ENCODE assay signal across 22 cellular contexts in genomic region chr17:78101542-78101941, GRCh38. TPM values are rescaled to one million over a fixed set of nuclear protein-coding genes. Genes with fewer than 3 reads are reported as not detected.
DNase-seq lines count a peak whose midpoint lies in the region; ATAC-seq and TF ChIP-seq lines count a peak whose summit lies in the region.
"Had no signal": no experiment of that assay in that cellular context is flagged by ENCODE, and none has a peak within 500 bp of the region (broad histone marks: within the 10 kb centered on the region; RNA-seq: fewer than 3 reads in every experiment).

No MANE protein-coding gene starts in this region.

- DNase-seq in activated naive CD4-positive, alpha-beta T cell treated with anti-CD3 and anti-CD28 coated beads, Interleukin-2, amount 10 ng/mL, durations not matched to agents 7 days and 5 days: no peak
- DNase-seq in T-cell (no peak), endothelial cell (ENCODE audit: low spot score) (no peak), progenitor cell of endocrine pancreas (ENCODE audit: low spot score, unreplicated experiment) (no peak), BE2C (no peak), islet precursor cell (no peak)
- DNase-seq: CD4-positive, alpha-beta memory T cell; DMS79 treated with DMSO at 0.1 percent for 48 hours; H7; IMR-90; Karpas-422; MG63; NCI-H1048; NCI-H1436 treated with DMSO at 0.1 percent for 48 hours; NCI-H2029; NCI-H345; NCI-H526; PC-3 had no signal

- POLR2A ChIA-PET in T-cell (lab: Charles Lee): no interaction called here

- peak overlapping the region; percentile 41 for H3K27ac Mint-ChIP-seq in activated naive CD4-positive, alpha-beta T cell treated with anti-CD3 and anti-CD28 coated beads, Interleukin-2, amount 50 U/mL, for 24 hours
- H3K27ac Mint-ChIP-seq in activated naive CD4-positive, alpha-beta T cell treated with anti-CD3 and anti-CD28 coated beads, Interleukin-2, amount 10 ng/mL, durations not matched to agents 7 days and 5 days: no peak overlapping the region
- H3K27ac Mint-ChIP-seq in T-cell: peak overlapping the region; percentile 23 to 58
- no peak overlapping the region for H3K27ac Mint-ChIP-seq in endothelial cell (ENCODE audit: unreplicated experiment)
- peak overlapping the region; percentile 17 for H3K27ac Mint-ChIP-seq in progenitor cell of endocrine pancreas

- H3K27me3 ChIP-seq in BE2C: no peaks in the 10 kb centered on the region
- H3K27me3 ChIP-seq: MG63 had no signal

- H3K4me3 ChIP-seq in BE2C (ENCODE audit: low read depth, low read length): no peak overlapping the region
- H3K4me3 ChIP-seq: MG63 had no signal

- ATAC-seq in T-cell (replicated peaks in 1 of 4) (no peak), GM19023 (IDR thresholded peaks at IDR 0.05; ENCODE audit: unreplicated experiment) (no peak)
- ATAC-seq: PC-3 had no signal

- no peaks in the 10 kb centered on the region for H3K4me1 Mint-ChIP-seq in activated naive CD4-positive, alpha-beta T cell treated with anti-CD3 and anti-CD28 coated beads, Interleukin-2, amount 50 U/mL, for 24 hours
- no peaks in the 10 kb centered on the region for H3K4me1 Mint-ChIP-seq in activated naive CD4-positive, alpha-beta T cell treated with anti-CD3 and anti-CD28 coated beads, Interleukin-2, amount 10 ng/mL, durations not matched to agents 7 days and 5 days
- no peaks in the 10 kb centered on the region for H3K4me1 Mint-ChIP-seq in T-cell
- no peaks in the 10 kb centered on the region for H3K4me1 Mint-ChIP-seq in endothelial cell (ENCODE audit: unreplicated experiment)
- H3K4me1 Mint-ChIP-seq in progenitor cell of endocrine pancreas (ENCODE audit: low read depth): peaks cover 1% of the 10 kb centered on the region
- H3K4me1 Mint-ChIP-seq: CD4-positive, alpha-beta memory T cell had no signal

- TF ChIP-seq CTCF in endothelial cell (IDR thresholded peaks at IDR 0.05; ENCODE audit: unreplicated experiment) (no peak), progenitor cell of endocrine pancreas (IDR thresholded peaks at IDR 0.05; ENCODE audit: unreplicated experiment) (no peak), BE2C (IDR thresholded peaks at IDR 0.05; ENCODE audit: low read depth, low read length) (no peak)

- peaks cover 76% of the 10 kb centered on the region for H3K36me3 ChIP-seq in BE2C

- H3K36me3 Mint-ChIP-seq in activated naive CD4-positive, alpha-beta T cell treated with anti-CD3 and anti-CD28 coated beads, Interleukin-2, amount 50 U/mL, for 24 hours: peaks cover 9% of the 10 kb centered on the region
- H3K36me3 Mint-ChIP-seq in activated naive CD4-positive, alpha-beta T cell treated with anti-CD3 and anti-CD28 coated beads, Interleukin-2, amount 10 ng/mL, durations not matched to agents 7 days and 5 days: peaks cover 54% of the 10 kb centered on the region
- H3K36me3 Mint-ChIP-seq in T-cell (peaks cover 61% of the 10 kb centered on the region), endothelial cell (ENCODE audit: low read depth, unreplicated experiment) (peaks cover 48% of the 10 kb centered on the region), progenitor cell of endocrine pancreas (ENCODE audit: insufficient read depth) (peaks cover 55% of the 10 kb centered on the region)

- CTCF ChIA-PET in activated naive CD4-positive, alpha-beta T cell treated with anti-CD3 and anti-CD28 coated beads, Interleukin-2, amount 10 ng/mL, durations not matched to agents 7 days and 5 days (lab: Charles Lee): no interaction called here
- CTCF ChIA-PET in T-cell (lab: Charles Lee): no interaction called here

- no peaks in the 10 kb centered on the region for H3K9me3 ChIP-seq in BE2C
- H3K9me3 ChIP-seq: MG63 had no signal

- H3K4me1 ChIP-seq in BE2C: no peaks in the 10 kb centered on the region

- H3K27me3 Mint-ChIP-seq in activated naive CD4-positive, alpha-beta T cell treated with anti-CD3 and anti-CD28 coated beads, Interleukin-2, amount 50 U/mL, for 24 hours: no peaks in the 10 kb centered on the region
- H3K27me3 Mint-ChIP-seq in activated naive CD4-positive, alpha-beta T cell treated with anti-CD3 and anti-CD28 coated beads, Interleukin-2, amount 10 ng/mL, durations not matched to agents 7 days and 5 days: no peaks in the 10 kb centered on the region
- H3K27me3 Mint-ChIP-seq in T-cell (no peaks in the 10 kb centered on the region), endothelial cell (ENCODE audit: unreplicated experiment) (peaks cover 2% of the 10 kb centered on the region), progenitor cell of endocrine pancreas (no peaks in the 10 kb centered on the region)
- H3K27me3 Mint-ChIP-seq: CD4-positive, alpha-beta memory T cell had no signal

- H3K9me3 Mint-ChIP-seq in activated naive CD4-positive, alpha-beta T cell treated with anti-CD3 and anti-CD28 coated beads, Interleukin-2, amount 50 U/mL, for 24 hours: no peaks in the 10 kb centered on the region
- peaks cover 3% of the 10 kb centered on the region for H3K9me3 Mint-ChIP-seq in activated naive CD4-positive, alpha-beta T cell treated with anti-CD3 and anti-CD28 coated beads, Interleukin-2, amount 10 ng/mL, durations not matched to agents 7 days and 5 days
- H3K9me3 Mint-ChIP-seq in T-cell (no peaks in the 10 kb centered on the region), endothelial cell (ENCODE audit: unreplicated experiment) (peaks cover 16% of the 10 kb centered on the region), progenitor cell of endocrine pancreas (ENCODE audit: low read depth) (peaks cover 16% of the 10 kb centered on the region)
- H3K9me3 Mint-ChIP-seq: CD4-positive, alpha-beta memory T cell had no signal

- no peak overlapping the region for H3K4me3 Mint-ChIP-seq in activated naive CD4-positive, alpha-beta T cell treated with anti-CD3 and anti-CD28 coated beads, Interleukin-2, amount 50 U/mL, for 24 hours
- no peak overlapping the region for H3K4me3 Mint-ChIP-seq in activated naive CD4-positive, alpha-beta T cell treated with anti-CD3 and anti-CD28 coated beads, Interleukin-2, amount 10 ng/mL, durations not matched to agents 7 days and 5 days
- no peak overlapping the region for H3K4me3 Mint-ChIP-seq in T-cell
- peak overlapping the region; percentile 80 for H3K4me3 Mint-ChIP-seq in endothelial cell (ENCODE audit: unreplicated experiment)
- no peak overlapping the region for H3K4me3 Mint-ChIP-seq in progenitor cell of endocrine pancreas (ENCODE audit: low read depth)
- H3K4me3 Mint-ChIP-seq: CD4-positive, alpha-beta memory T cell had no signal

RNA-seq across cellular contexts. Expression of gene TMC6, which starts 27.0 kb away (rescaled TPM):
- total RNA-seq in T-cell (100 to 1,000 TPM; 616 to 847 (median 698) TPM), endothelial cell (ENCODE audit: unreplicated experiment) (292 TPM), progenitor cell of endocrine pancreas (125 and 134 TPM in 2 replicates)
- polyA plus RNA-seq in BE2C (2012; ENCODE audit: insufficient read depth, insufficient read length, low read depth): 163 TPM
- total RNA-seq: IMR-90 had no signal

RNA-seq across cellular contexts. Expression of gene TMC8, which starts 29.0 kb away (rescaled TPM):
- total RNA-seq in T-cell: 100 to 1,000 TPM; 301 to 631 (median 431) TPM
- total RNA-seq in endothelial cell (ENCODE audit: unreplicated experiment): 55.8 TPM
- total RNA-seq in progenitor cell of endocrine pancreas: 0.12 and 0.58 TPM in 2 replicates
- 2.8 TPM for polyA plus RNA-seq in BE2C (2012; ENCODE audit: insufficient read depth, insufficient read length, low read depth)
- total RNA-seq: IMR-90 had no signal
- polyA plus RNA-seq: BJ, IMR-90 had no signal

RNA-seq across cellular contexts. Expression of gene C17orf99, which starts 44.6 kb away (rescaled TPM):
- total RNA-seq in T-cell (under 1 TPM in 1 of 5 donors, not detected in 4; 0.73 TPM), endothelial cell (ENCODE audit: unreplicated experiment) (not detected), progenitor cell of endocrine pancreas (not detected in 2 replicates)
- polyA plus RNA-seq in BE2C (2012; ENCODE audit: insufficient read depth, insufficient read length, low read depth): not detected
- total RNA-seq: CD4-positive, alpha-beta memory T cell; H7; HT1080; IMR-90 had no signal
- polyA plus RNA-seq: BJ; CD4-positive, alpha-beta memory T cell; IMR-90 had no signal

Comparison
In these comparisons a context has a peak if more than half of its experiments do, and no peak if none do; other contexts are left out.
1. H3K27ac Mint-ChIP-seq: peak in activated naive CD4-positive, alpha-beta T cell treated with anti-CD3 and anti-CD28 coated beads, Interleukin-2, amount 50 U/mL, for 24 hours (single experiment), T-cell (2 of 2) and progenitor cell of endocrine pancreas (single experiment); none in activated naive CD4-positive, alpha-beta T cell treated with anti-CD3 and anti-CD28 coated beads, Interleukin-2, amount 10 ng/mL, durations not matched to agents 7 days and 5 days (single experiment) and endothelial cell (single experiment).
2. RNA of gene TMC8, which starts 29.0 kb away (total RNA-seq): 301 to 631 TPM in T-cell and 55.8 TPM in endothelial cell (single experiment); 0.12 to 0.58 TPM in progenitor cell of endocrine pancreas; every median in the first group is over 10 times any median in the second.